Comparison of ENCODE assay signal across 13 cellular contexts in the genomic region with DNA sequence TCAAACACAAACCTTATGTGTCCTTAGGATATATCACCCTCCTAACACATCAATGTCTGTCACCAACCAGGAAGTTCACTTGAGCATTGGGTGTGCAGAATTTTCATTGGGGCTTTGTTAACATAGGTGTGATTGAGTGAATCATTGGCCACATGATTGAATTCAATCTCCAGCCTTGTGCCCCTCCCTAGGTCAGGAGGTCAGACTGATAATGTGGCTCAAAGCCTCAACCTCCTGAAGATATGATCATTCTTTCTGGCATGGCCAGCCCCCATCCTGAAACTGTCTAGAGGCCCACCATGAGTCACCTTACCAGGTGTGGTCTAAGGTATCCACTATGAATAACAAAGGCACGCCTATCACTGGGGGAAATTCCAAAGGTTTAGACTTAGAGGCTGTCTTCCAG.
DNase-seq lines count a peak whose midpoint lies in the region; ATAC-seq, FAIRE-seq and TF ChIP-seq lines count a peak whose summit lies in the region.
"Had no signal": no experiment of that assay in that cellular context is flagged by ENCODE, and none has a peak within 500 bp of the region (broad histone marks: within the 10 kb centered on the region; RNA-seq: fewer than 3 reads in every experiment).

No MANE protein-coding gene starts in this region.

- no peak overlapping the region for H3K18ac ChIP-seq in IMR-90 (ENCODE audit: low read depth, low read length)

- H2BK15ac ChIP-seq in IMR-90 (ENCODE audit: low read depth, low read length) = no peak overlapping the region

- no peaks in the 10 kb centered on the region for H3K27me3 ChIP-seq in IMR-90 (ENCODE audit: control insufficient read depth, insufficient read depth, low read length)
- H3K27me3 ChIP-seq in K562 (ENCODE audit: control insufficient read depth in 2 of 2, insufficient read depth in 2 of 2, low read length in 2 of 2) = no peaks in the 10 kb centered on the region
- H3K27me3 ChIP-seq in mucosa of stomach (ENCODE audit: control insufficient read depth, insufficient read depth, low read length) = no peaks in the 10 kb centered on the region
- H3K27me3 ChIP-seq: right lobe of liver, suprapubic skin had no signal

- no peak for TF ChIP-seq POLR2A in IMR-90 (IDR thresholded peaks at IDR 0.05; ENCODE audit: low read depth, low read length)
- no peak for TF ChIP-seq POLR2A in K562 (conservative IDR thresholded peaks at IDR 0.05)

- H2BK5ac ChIP-seq in IMR-90 (ENCODE audit: low read depth, low read length, poor library complexity, severe bottlenecking) = peak overlapping the region; percentile 23

- H4K20me1 ChIP-seq in IMR-90 (ENCODE audit: insufficient read depth, low read length) = peaks cover 4% of the 10 kb centered on the region; the same call in 1 of the 2 replicates
- H4K20me1 ChIP-seq in K562 (replicated peaks; ENCODE audit: control insufficient read depth, insufficient read depth, low read length) = no peaks in the 10 kb centered on the region

- H3K36me3 ChIP-seq in IMR-90 (ENCODE audit: control insufficient read depth, insufficient read depth, low read length) = peaks cover 18% of the 10 kb centered on the region
- peaks cover 71% of the 10 kb centered on the region for H3K36me3 ChIP-seq in K562 (ENCODE audit: control insufficient read depth, insufficient read depth, low read length)
- peaks cover 5% of the 10 kb centered on the region for H3K36me3 ChIP-seq in mucosa of stomach (ENCODE audit: control insufficient read depth, insufficient read depth, low read length)

- TF ChIP-seq EP300 in K562 (IDR thresholded peaks at IDR 0.05; ENCODE audit: low read length) = no peak

- TF ChIP-seq CTCF in IMR-90 (conservative IDR thresholded peaks at IDR 0.05; ENCODE audit: low read depth, low read length) (no peak), K562 (IDR thresholded peaks at IDR 0.05 in 2 of 3, conservative IDR thresholded peaks at IDR 0.05 in 1 of 3; ENCODE audit: insufficient read depth in 2 of 3, low read depth in 1 of 3, low read length in 3 of 3) (no peak)

- no peak overlapping the region for H3K14ac ChIP-seq in IMR-90 (replicated peaks; ENCODE audit: low read depth, low read length)

- H3K9ac ChIP-seq in IMR-90 (ENCODE audit: low read depth, low read length) (no peak overlapping the region), K562 (ENCODE audit: insufficient read depth in 1 of 2, low read depth in 2 of 2, low read length in 2 of 2) (no peak overlapping the region), mucosa of stomach (ENCODE audit: low read length) (peak overlapping the region; percentile 61)

- H2BK120ac ChIP-seq in IMR-90 (ENCODE audit: low read depth, low read length) = no peak overlapping the region

- H3K27ac ChIP-seq in IMR-90 (ENCODE audit: insufficient read depth, low read length) = no peak overlapping the region
- no peak overlapping the region for H3K27ac ChIP-seq in K562 (ENCODE audit: extremely low read depth, low read depth, low read length)
- H3K27ac ChIP-seq: right lobe of liver, suprapubic skin had no signal

- H3K79me2 ChIP-seq in K562 (ENCODE audit: control insufficient read depth, insufficient read depth, low read length) = no peaks in the 10 kb centered on the region; the same call in 2 of the 3 replicates

- no CpG with 5 or more reads among the region's 1 CpG for WGBS in IMR-90 (ENCODE audit: extremely low coverage in 2 of 2, insufficient read length in 1 of 2), 2 experiments
- 91% methylated on average over 1 of the region's 1 CpG for WGBS in K562 (ENCODE audit: insufficient coverage, low coverage, missing lambda C conversion rate)

- ATAC-seq in IMR-90 (ENCODE audit: low read depth) (no peak; the same call in 1 of the 2 replicates), K562 (no peak), HG03045 (IDR thresholded peaks at IDR 0.05; ENCODE audit: unreplicated experiment) (no peak), GM21381 (IDR thresholded peaks at IDR 0.05; ENCODE audit: unreplicated experiment) (no peak)

- in situ Hi-C loops in IMR-90 (cut with MboI; ENCODE audit: low sequenced_read_pairs) = no loop called here
- in situ Hi-C loops in K562 (cut with MboI) = no loop called here

- H2AK5ac ChIP-seq in IMR-90 (ENCODE audit: low read depth, low read length) = no peak overlapping the region

- BruUV-seq in IMR-90 (replicated peaks; lab: Mats Ljungman, UMichigan) (no TSS peak), K562 (replicated peaks; lab: Mats Ljungman, UMichigan) (no TSS peak)

- CTCF ChIA-PET in IMR-90 (lab: Yijun Ruan, JAX) = no interaction called here
- CTCF ChIA-PET in K562 (lab: Yijun Ruan, JAX; ENCODE audit: low intra/inter-chr PET ratio) = no interaction called here

- 0 out of 2 replicates have a peak, but pooled peaks cover 2% of the 10 kb centered on the region for H3K9me1 ChIP-seq in IMR-90 (ENCODE audit: insufficient read depth, low read length)
- H3K9me1 ChIP-seq in K562 (ENCODE audit: control insufficient read depth, insufficient read depth, low read length) = no peaks in the 10 kb centered on the region

- H3K4me2 ChIP-seq in IMR-90 (ENCODE audit: low read depth, low read length) (no peak overlapping the region), K562 (ENCODE audit: insufficient read depth, low read length) (no peak overlapping the region)

- no peak overlapping the region for H4K5ac ChIP-seq in IMR-90 (ENCODE audit: low read depth, low read length)

- H4K8ac ChIP-seq in IMR-90 (ENCODE audit: low read depth in 2 of 2, low read length in 2 of 2) = no peak overlapping the region

- no peak overlapping the region for H2BK20ac ChIP-seq in IMR-90 (ENCODE audit: low read depth, low read length)

- H3K9me3 ChIP-seq in IMR-90 (ENCODE audit: control insufficient read depth, insufficient read depth, low read length) (no peaks in the 10 kb centered on the region), K562 (replicated peaks; ENCODE audit: control insufficient read depth, insufficient read depth, low read depth, low read length) (no peaks in the 10 kb centered on the region; the same call in 1 of the 2 replicates), mucosa of stomach (ENCODE audit: control insufficient read depth, low read length) (no peaks in the 10 kb centered on the region)
- H3K9me3 ChIP-seq: right lobe of liver, suprapubic skin had no signal

- intact Hi-C loops in IMR-90 (cut with micrococcal nuclease) = no loop called here
- intact Hi-C loops in K562 (cut with micrococcal nuclease) = no loop called here

- FAIRE-seq in K562 (lab: Jason Lieb, UNC) = no peak
- FAIRE-seq: islet of Langerhans had no signal

- H3K4me1 ChIP-seq in IMR-90 (ENCODE audit: control insufficient read depth, insufficient read depth, low read length) (no peaks in the 10 kb centered on the region), K562 (replicated peaks in 1 of 2; ENCODE audit: control insufficient read depth in 2 of 2, insufficient read depth in 2 of 2, low read length in 2 of 2) (no peaks in the 10 kb centered on the region), mucosa of stomach (ENCODE audit: control insufficient read depth, insufficient read depth, low read length) (peaks cover 19% of the 10 kb centered on the region)
- H3K4me1 ChIP-seq: right lobe of liver, suprapubic skin had no signal

- POLR2A ChIA-PET in IMR-90 (lab: Charles Lee; ENCODE audit: unreplicated experiment) (no interaction called here), K562 (lab: Yijun Ruan, JAX) (interaction anchor here (0.8 to 1.0 kb wide), 2 partner anchors 9 to 18 kb away, joined by 3 read pairs; no protein-coding TSS in a partner anchor)

- no peak overlapping the region for H2AK9ac ChIP-seq in IMR-90 (replicated peaks; ENCODE audit: low read depth, low read length, poor library complexity)

- peaks cover 14 to 23% of the 10 kb centered on the region in 2 experiments for H3K79me1 ChIP-seq in IMR-90 (ENCODE audit: low read depth in 1 of 2, low read length in 2 of 2)

- H3K4me3 ChIP-seq in IMR-90 (ENCODE audit: insufficient read depth, low read depth, low read length) = no peak overlapping the region
- no peak overlapping the region for H3K4me3 ChIP-seq in K562
- H3K4me3 ChIP-seq in mucosa of stomach (ENCODE audit: low read length) = no peak overlapping the region
- H3K4me3 ChIP-seq: right lobe of liver, suprapubic skin had no signal

- dilution Hi-C loops in IMR-90 (cut with HindIII; ENCODE audit: low sequenced_read_pairs, unreplicated experiment) = no loop called here

- TF ChIP-seq RAD21 in IMR-90 (IDR thresholded peaks at IDR 0.05; ENCODE audit: low read length) (no peak), K562 (CRISPR knock-in tag; conservative IDR thresholded peaks at IDR 0.05 in 1 of 2, IDR thresholded peaks at IDR 0.05 in 1 of 2) (no peak)

- no peak overlapping the region for H3K56ac ChIP-seq in IMR-90 (ENCODE audit: extremely low read depth, insufficient read depth, low read length)

- H2AFZ ChIP-seq in IMR-90 (replicated peaks; ENCODE audit: low read length, poor library complexity) (no peak overlapping the region), K562 (ENCODE audit: low read depth, low read length) (no peak overlapping the region)

- no peak overlapping the region for H3K4ac ChIP-seq in IMR-90 (ENCODE audit: low read depth, low read length)

- H3K23ac ChIP-seq in IMR-90 (ENCODE audit: low read depth, low read length) = no peak overlapping the region

- DNase-seq in ELR (ENCODE audit: low read depth) (peak; percentile 18), IMR-90 (no peak), K562 (ENCODE audit: extremely low read depth in 1 of 4, low spot score in 3 of 4) (no peak), foreskin melanocyte (no peak)
- DNase-seq in stimulated activated naive CD4-positive, alpha-beta T cell (lab: John Stamatoyannopoulos, UW) = no peak
- DNase-seq: cerebellar nuclear complex, NCI-H446 treated with DMSO at 0.1 percent for 48 hours, right lobe of liver had no signal

- H4K91ac ChIP-seq in IMR-90 (ENCODE audit: insufficient read depth, low read depth, low read length) = no peak overlapping the region; the same call in 1 of the 2 replicates

TF ChIP-seq in K562, 482 proteins besides CTCF, POLR2A, EP300 and RAD21:
- no peak for TF ChIP-seq ZNF263 (CRISPR knock-in tag; IDR thresholded peaks at IDR 0.05; ENCODE audit: borderline replicate concordance)
- peak in 1 of 2 experiments; percentile 31; a peak in 1 of 4 replicates for TF ChIP-seq KDM1A (IDR thresholded peaks at IDR 0.05)
- no peak for TF ChIP-seq FOXA1 (IDR thresholded peaks at IDR 0.05; ENCODE audit: borderline replicate concordance)
- no peak for TF ChIP-seq ESRRB (CRISPR knock-in tag; IDR thresholded peaks at IDR 0.05; ENCODE audit: borderline replicate concordance)
- TF ChIP-seq FOSL1 (tag; conservative IDR thresholded peaks at IDR 0.05) = peak; percentile 19; the same call in 1 of the 2 replicates
